In the genomic region with DNA sequence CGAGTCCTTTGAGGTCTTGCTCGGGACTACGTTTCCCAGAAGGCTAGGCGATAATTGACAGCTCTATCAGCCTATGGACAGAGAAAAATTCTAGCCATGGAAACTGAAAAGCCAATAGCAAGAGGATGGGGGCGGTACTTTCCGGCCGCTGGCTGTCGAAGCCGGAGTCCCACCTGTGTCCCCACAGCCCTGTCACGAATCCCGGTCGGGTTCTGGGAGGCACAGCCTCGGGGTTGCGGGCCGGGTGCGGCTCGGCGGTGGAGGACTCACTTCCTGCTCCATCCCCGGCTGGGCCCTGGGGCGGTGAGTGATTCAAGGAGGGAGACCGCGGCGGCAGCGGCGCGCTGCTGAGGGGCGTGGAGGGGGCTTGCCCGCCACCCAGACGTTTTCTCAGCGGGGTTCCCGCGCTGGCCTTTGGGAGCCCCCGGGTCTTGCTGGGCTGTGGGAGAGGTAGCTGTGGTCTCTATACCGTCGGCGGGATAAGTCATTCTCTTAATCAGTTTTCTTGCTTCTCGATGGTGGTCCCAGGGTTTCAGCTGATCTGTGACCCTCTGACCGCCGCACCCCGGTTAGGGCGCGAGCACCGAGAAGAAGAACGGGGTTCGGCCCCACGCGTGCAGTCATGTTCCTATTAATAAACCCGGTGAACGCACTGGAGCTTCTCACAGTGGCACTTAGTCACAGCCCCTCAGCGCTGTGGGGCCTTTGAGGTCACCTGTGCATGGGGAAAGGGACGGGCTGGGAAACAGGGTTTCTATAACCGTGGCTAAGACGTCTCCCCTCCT, we compare ENCODE assay signal across 1 cellular context.
TF ChIP-seq lines count a peak whose summit lies in the region.

A gene (plus strand): TSS at position 176 of the 785 bp plus-strand sequence. CDS start 2,377 bp downstream, outside the sequence.

TF ChIP-seq in HepG2, 621 proteins besides CTCF, POLR2A, EP300 and RAD21 (continued from another document and continues in another):
- TF ChIP-seq, protein P1, sequence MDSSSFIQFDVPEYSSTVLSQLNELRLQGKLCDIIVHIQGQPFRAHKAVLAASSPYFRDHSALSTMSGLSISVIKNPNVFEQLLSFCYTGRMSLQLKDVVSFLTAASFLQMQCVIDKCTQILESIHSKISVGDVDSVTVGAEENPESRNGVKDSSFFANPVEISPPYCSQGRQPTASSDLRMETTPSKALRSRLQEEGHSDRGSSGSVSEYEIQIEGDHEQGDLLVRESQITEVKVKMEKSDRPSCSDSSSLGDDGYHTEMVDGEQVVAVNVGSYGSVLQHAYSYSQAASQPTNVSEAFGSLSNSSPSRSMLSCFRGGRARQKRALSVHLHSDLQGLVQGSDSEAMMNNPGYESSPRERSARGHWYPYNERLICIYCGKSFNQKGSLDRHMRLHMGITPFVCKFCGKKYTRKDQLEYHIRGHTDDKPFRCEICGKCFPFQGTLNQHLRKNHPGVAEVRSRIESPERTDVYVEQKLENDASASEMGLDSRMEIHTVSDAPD (CRISPR knock-in tag; IDR thresholded peaks at IDR 0.05), result 0 out of 2 replicates have a peak, but pooled peaks have one; percentile 35
- TF ChIP-seq, protein P2, sequence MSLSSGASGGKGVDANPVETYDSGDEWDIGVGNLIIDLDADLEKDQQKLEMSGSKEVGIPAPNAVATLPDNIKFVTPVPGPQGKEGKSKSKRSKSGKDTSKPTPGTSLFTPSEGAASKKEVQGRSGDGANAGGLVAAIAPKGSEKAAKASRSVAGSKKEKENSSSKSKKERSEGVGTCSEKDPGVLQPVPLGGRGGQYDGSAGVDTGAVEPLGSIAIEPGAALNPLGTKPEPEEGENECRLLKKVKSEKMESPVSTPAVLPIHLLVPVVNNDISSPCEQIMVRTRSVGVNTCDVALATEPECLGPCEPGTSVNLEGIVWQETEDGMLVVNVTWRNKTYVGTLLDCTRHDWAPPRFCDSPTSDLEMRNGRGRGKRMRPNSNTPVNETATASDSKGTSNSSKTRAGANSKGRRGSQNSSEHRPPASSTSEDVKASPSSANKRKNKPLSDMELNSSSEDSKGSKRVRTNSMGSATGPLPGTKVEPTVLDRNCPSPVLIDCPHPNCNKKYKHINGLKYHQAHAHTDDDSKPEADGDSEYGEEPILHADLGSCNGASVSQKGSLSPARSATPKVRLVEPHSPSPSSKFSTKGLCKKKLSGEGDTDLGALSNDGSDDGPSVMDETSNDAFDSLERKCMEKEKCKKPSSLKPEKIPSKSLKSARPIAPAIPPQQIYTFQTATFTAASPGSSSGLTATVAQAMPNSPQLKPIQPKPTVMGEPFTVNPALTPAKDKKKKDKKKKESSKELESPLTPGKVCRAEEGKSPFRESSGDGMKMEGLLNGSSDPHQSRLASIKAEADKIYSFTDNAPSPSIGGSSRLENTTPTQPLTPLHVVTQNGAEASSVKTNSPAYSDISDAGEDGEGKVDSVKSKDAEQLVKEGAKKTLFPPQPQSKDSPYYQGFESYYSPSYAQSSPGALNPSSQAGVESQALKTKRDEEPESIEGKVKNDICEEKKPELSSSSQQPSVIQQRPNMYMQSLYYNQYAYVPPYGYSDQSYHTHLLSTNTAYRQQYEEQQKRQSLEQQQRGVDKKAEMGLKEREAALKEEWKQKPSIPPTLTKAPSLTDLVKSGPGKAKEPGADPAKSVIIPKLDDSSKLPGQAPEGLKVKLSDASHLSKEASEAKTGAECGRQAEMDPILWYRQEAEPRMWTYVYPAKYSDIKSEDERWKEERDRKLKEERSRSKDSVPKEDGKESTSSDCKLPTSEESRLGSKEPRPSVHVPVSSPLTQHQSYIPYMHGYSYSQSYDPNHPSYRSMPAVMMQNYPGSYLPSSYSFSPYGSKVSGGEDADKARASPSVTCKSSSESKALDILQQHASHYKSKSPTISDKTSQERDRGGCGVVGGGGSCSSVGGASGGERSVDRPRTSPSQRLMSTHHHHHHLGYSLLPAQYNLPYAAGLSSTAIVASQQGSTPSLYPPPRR (CRISPR knock-in tag; IDR thresholded peaks at IDR 0.05; ENCODE audit: borderline replicate concordance), result no peak
- TF ChIP-seq PHF20 (CRISPR knock-in tag; IDR thresholded peaks at IDR 0.05) (peak; percentile 63), ZNF143 (CRISPR knock-in tag; IDR thresholded peaks at IDR 0.05) (peak; percentile 97), GFI1 (CRISPR knock-in tag; IDR thresholded peaks at IDR 0.05; ENCODE audit: borderline replicate concordance) (peak; percentile 41; the same call in 1 of the 2 replicates), CBX1 (IDR thresholded peaks at IDR 0.05; ENCODE audit: low read depth) (no peak), LCORL (IDR thresholded peaks at IDR 0.05) (no peak), LCORL (CRISPR knock-in tag; IDR thresholded peaks at IDR 0.05) (no peak), ETV6 (CRISPR knock-in tag; conservative IDR thresholded peaks at IDR 0.05) (0 out of 2 replicates have a peak, but pooled peaks have one; percentile 46), NBN (conservative IDR thresholded peaks at IDR 0.05) (no peak), ZFX (CRISPR knock-in tag; IDR thresholded peaks at IDR 0.05; ENCODE audit: low read depth) (peak; percentile 61), ZFY (CRISPR knock-in tag; IDR thresholded peaks at IDR 0.05) (peak; percentile 44), ZNF552 (CRISPR knock-in tag; IDR thresholded peaks at IDR 0.05; ENCODE audit: borderline replicate concordance) (0 out of 2 replicates have a peak, but pooled peaks have one; percentile 29), CHD2 (IDR thresholded peaks at IDR 0.05; ENCODE audit: low read depth, low read length) (no peak), ZNF451 (CRISPR knock-in tag; IDR thresholded peaks at IDR 0.05) (no peak), PHF8 (CRISPR knock-in tag; IDR thresholded peaks at IDR 0.05) (peak; percentile 69), SOX6 (IDR thresholded peaks at IDR 0.05) (no peak), SOX6 (CRISPR knock-in tag; IDR thresholded peaks at IDR 0.05) (peak; percentile 25; the same call in 1 of the 2 replicates), NFYC (CRISPR knock-in tag; IDR thresholded peaks at IDR 0.05) (peak; percentile 99), BORCS8-MEF2B (CRISPR knock-in tag; IDR thresholded peaks at IDR 0.05) (peak; percentile 42; the same call in 1 of the 2 replicates), CCAR2 (optimal IDR thresholded peaks at IDR 0.05; ENCODE audit: low read depth, low read length) (no peak), RFX1 (IDR thresholded peaks at IDR 0.05) (peak; percentile 31; the same call in 1 of the 2 replicates)
- TF ChIP-seq, protein P3, sequence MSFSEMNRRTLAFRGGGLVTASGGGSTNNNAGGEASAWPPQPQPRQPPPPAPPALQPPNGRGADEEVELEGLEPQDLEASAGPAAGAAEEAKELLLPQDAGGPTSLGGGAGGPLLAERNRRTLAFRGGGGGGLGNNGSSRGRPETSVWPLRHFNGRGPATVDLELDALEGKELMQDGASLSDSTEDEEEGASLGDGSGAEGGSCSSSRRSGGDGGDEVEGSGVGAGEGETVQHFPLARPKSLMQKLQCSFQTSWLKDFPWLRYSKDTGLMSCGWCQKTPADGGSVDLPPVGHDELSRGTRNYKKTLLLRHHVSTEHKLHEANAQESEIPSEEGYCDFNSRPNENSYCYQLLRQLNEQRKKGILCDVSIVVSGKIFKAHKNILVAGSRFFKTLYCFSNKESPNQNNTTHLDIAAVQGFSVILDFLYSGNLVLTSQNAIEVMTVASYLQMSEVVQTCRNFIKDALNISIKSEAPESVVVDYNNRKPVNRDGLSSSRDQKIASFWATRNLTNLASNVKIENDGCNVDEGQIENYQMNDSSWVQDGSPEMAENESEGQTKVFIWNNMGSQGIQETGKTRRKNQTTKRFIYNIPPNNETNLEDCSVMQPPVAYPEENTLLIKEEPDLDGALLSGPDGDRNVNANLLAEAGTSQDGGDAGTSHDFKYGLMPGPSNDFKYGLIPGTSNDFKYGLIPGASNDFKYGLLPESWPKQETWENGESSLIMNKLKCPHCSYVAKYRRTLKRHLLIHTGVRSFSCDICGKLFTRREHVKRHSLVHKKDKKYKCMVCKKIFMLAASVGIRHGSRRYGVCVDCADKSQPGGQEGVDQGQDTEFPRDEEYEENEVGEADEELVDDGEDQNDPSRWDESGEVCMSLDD (CRISPR knock-in tag; IDR thresholded peaks at IDR 0.05; ENCODE audit: borderline replicate concordance), result peak; percentile 70; the same call in 1 of the 2 replicates
- TF ChIP-seq, protein P4, sequence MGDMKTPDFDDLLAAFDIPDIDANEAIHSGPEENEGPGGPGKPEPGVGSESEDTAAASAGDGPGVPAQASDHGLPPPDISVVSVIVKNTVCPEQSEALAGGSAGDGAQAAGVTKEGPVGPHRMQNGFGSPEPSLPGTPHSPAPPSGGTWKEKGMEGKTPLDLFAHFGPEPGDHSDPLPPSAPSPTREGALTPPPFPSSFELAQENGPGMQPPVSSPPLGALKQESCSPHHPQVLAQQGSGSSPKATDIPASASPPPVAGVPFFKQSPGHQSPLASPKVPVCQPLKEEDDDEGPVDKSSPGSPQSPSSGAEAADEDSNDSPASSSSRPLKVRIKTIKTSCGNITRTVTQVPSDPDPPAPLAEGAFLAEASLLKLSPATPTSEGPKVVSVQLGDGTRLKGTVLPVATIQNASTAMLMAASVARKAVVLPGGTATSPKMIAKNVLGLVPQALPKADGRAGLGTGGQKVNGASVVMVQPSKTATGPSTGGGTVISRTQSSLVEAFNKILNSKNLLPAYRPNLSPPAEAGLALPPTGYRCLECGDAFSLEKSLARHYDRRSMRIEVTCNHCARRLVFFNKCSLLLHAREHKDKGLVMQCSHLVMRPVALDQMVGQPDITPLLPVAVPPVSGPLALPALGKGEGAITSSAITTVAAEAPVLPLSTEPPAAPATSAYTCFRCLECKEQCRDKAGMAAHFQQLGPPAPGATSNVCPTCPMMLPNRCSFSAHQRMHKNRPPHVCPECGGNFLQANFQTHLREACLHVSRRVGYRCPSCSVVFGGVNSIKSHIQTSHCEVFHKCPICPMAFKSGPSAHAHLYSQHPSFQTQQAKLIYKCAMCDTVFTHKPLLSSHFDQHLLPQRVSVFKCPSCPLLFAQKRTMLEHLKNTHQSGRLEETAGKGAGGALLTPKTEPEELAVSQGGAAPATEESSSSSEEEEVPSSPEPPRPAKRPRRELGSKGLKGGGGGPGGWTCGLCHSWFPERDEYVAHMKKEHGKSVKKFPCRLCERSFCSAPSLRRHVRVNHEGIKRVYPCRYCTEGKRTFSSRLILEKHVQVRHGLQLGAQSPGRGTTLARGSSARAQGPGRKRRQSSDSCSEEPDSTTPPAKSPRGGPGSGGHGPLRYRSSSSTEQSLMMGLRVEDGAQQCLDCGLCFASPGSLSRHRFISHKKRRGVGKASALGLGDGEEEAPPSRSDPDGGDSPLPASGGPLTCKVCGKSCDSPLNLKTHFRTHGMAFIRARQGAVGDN (CRISPR knock-in tag; IDR thresholded peaks at IDR 0.05), result peak; percentile 74
- TF ChIP-seq, protein P5, sequence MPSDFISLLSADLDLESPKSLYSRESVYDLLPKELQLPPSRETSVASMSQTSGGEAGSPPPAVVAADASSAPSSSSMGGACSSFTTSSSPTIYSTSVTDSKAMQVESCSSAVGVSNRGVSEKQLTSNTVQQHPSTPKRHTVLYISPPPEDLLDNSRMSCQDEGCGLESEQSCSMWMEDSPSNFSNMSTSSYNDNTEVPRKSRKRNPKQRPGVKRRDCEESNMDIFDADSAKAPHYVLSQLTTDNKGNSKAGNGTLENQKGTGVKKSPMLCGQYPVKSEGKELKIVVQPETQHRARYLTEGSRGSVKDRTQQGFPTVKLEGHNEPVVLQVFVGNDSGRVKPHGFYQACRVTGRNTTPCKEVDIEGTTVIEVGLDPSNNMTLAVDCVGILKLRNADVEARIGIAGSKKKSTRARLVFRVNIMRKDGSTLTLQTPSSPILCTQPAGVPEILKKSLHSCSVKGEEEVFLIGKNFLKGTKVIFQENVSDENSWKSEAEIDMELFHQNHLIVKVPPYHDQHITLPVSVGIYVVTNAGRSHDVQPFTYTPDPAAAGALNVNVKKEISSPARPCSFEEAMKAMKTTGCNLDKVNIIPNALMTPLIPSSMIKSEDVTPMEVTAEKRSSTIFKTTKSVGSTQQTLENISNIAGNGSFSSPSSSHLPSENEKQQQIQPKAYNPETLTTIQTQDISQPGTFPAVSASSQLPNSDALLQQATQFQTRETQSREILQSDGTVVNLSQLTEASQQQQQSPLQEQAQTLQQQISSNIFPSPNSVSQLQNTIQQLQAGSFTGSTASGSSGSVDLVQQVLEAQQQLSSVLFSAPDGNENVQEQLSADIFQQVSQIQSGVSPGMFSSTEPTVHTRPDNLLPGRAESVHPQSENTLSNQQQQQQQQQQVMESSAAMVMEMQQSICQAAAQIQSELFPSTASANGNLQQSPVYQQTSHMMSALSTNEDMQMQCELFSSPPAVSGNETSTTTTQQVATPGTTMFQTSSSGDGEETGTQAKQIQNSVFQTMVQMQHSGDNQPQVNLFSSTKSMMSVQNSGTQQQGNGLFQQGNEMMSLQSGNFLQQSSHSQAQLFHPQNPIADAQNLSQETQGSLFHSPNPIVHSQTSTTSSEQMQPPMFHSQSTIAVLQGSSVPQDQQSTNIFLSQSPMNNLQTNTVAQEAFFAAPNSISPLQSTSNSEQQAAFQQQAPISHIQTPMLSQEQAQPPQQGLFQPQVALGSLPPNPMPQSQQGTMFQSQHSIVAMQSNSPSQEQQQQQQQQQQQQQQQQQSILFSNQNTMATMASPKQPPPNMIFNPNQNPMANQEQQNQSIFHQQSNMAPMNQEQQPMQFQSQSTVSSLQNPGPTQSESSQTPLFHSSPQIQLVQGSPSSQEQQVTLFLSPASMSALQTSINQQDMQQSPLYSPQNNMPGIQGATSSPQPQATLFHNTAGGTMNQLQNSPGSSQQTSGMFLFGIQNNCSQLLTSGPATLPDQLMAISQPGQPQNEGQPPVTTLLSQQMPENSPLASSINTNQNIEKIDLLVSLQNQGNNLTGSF (CRISPR knock-in tag; IDR thresholded peaks at IDR 0.05), result no peak
- TF ChIP-seq, protein P6, sequence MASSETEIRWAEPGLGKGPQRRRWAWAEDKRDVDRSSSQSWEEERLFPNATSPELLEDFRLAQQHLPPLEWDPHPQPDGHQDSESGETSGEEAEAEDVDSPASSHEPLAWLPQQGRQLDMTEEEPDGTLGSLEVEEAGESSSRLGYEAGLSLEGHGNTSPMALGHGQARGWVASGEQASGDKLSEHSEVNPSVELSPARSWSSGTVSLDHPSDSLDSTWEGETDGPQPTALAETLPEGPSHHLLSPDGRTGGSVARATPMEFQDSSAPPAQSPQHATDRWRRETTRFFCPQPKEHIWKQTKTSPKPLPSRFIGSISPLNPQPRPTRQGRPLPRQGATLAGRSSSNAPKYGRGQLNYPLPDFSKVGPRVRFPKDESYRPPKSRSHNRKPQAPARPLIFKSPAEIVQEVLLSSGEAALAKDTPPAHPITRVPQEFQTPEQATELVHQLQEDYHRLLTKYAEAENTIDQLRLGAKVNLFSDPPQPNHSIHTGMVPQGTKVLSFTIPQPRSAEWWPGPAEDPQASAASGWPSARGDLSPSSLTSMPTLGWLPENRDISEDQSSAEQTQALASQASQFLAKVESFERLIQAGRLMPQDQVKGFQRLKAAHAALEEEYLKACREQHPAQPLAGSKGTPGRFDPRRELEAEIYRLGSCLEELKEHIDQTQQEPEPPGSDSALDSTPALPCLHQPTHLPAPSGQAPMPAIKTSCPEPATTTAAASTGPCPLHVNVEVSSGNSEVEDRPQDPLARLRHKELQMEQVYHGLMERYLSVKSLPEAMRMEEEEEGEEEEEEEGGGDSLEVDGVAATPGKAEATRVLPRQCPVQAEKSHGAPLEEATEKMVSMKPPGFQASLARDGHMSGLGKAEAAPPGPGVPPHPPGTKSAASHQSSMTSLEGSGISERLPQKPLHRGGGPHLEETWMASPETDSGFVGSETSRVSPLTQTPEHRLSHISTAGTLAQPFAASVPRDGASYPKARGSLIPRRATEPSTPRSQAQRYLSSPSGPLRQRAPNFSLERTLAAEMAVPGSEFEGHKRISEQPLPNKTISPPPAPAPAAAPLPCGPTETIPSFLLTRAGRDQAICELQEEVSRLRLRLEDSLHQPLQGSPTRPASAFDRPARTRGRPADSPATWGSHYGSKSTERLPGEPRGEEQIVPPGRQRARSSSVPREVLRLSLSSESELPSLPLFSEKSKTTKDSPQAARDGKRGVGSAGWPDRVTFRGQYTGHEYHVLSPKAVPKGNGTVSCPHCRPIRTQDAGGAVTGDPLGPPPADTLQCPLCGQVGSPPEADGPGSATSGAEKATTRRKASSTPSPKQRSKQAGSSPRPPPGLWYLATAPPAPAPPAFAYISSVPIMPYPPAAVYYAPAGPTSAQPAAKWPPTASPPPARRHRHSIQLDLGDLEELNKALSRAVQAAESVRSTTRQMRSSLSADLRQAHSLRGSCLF (CRISPR knock-in tag; IDR thresholded peaks at IDR 0.05; ENCODE audit: borderline replicate concordance), result no peak
